In genomic region chr7:44798649-44799275, GRCh38 we compare ENCODE assay signal across 8 cellular contexts. TPM values are rescaled to one million over a fixed set of nuclear protein-coding genes. Genes with fewer than 3 reads are reported as not detected.
DNase-seq lines count a peak whose midpoint lies in the region; ATAC-seq and TF ChIP-seq lines count a peak whose summit lies in the region.

No MANE protein-coding gene starts in this region.

- TF ChIP-seq CTCF in neural crest cell (conservative IDR thresholded peaks at IDR 0.05): no peak

- H3K4me1 Mint-ChIP-seq in CD8-positive, alpha-beta memory T cell: peaks cover 35 to 55% (median 41%) of the 10 kb centered on the region in 3 donors
- H3K4me1 Mint-ChIP-seq in neural crest cell: peaks cover 42% of the 10 kb centered on the region

- peak overlapping the region; percentile 72 for H3K4me3 ChIP-seq in CD8-positive, alpha-beta memory T cell (ENCODE audit: low read length)
- H3K4me3 ChIP-seq in NT2/D1 (ENCODE audit: insufficient read length, low read depth) (peak overlapping the region; percentile 99), duodenal mucosa (ENCODE audit: low read depth in 1 of 2, low read length in 2 of 2) (peak overlapping the region; percentile 75 to 96)

- H3K4me3 Mint-ChIP-seq in CD8-positive, alpha-beta memory T cell: peak overlapping the region; percentile 90 to 99 (median 92)
- H3K4me3 Mint-ChIP-seq in neural crest cell: peak overlapping the region; percentile 99

- H3K27ac Mint-ChIP-seq in CD8-positive, alpha-beta memory T cell: peak overlapping the region; percentile 94 to 99 (median 98)
- no peak overlapping the region for H3K27ac Mint-ChIP-seq in neural crest cell (ENCODE audit: unreplicated experiment)

- H3K27ac ChIP-seq in CD8-positive, alpha-beta memory T cell (ENCODE audit: low read depth, low read length): peak overlapping the region; percentile 98
- no peak overlapping the region for H3K27ac ChIP-seq in duodenal mucosa (ENCODE audit: low read depth, low read length)

- CTCF ChIA-PET in CD8-positive, alpha-beta memory T cell (lab: Charles Lee): interaction anchor here (0.7 to 1.4 kb wide), 6 partner anchors 27 to 233 kb away, joined by 3 to 4 read pairs (median 4); no protein-coding TSS in a partner anchor

- peaks cover 0 to 5% of the 10 kb centered on the region in 2 donors for H3K27me3 Mint-ChIP-seq in CD8-positive, alpha-beta memory T cell
- peaks cover 9% of the 10 kb centered on the region for H3K27me3 Mint-ChIP-seq in neural crest cell (ENCODE audit: low read depth)

- H3K4me1 ChIP-seq in CD8-positive, alpha-beta memory T cell (ENCODE audit: insufficient read depth, low read length): peaks cover 19% of the 10 kb centered on the region
- H3K4me1 ChIP-seq in NT2/D1 (ENCODE audit: insufficient read depth, insufficient read length): no peaks in the 10 kb centered on the region
- peaks cover 7 to 11% of the 10 kb centered on the region in 2 donors for H3K4me1 ChIP-seq in duodenal mucosa (ENCODE audit: control insufficient read depth in 1 of 2, insufficient read depth in 2 of 2, low read length in 2 of 2)

- no peaks in the 10 kb centered on the region for H3K27me3 ChIP-seq in CD8-positive, alpha-beta memory T cell (ENCODE audit: insufficient read depth, low read length, poor library complexity, severe bottlenecking)
- H3K27me3 ChIP-seq in NT2/D1 (ENCODE audit: insufficient read depth, insufficient read length): no peaks in the 10 kb centered on the region
- no peaks in the 10 kb centered on the region for H3K27me3 ChIP-seq in duodenal mucosa (ENCODE audit: control insufficient read depth in 1 of 2, insufficient read depth in 2 of 2, low read length in 2 of 2)

- DNase-seq in CD8-positive, alpha-beta memory T cell: no peak
- DNase-seq in NT2/D1 (ENCODE audit: low read depth, low spot score) (no peak), neural crest cell (ENCODE audit: low read depth, low spot score) (no peak), NCI-H2227 (lab: John Stamatoyannopoulos, UW; ENCODE audit: unreplicated experiment) (no peak)

- H3K9me3 Mint-ChIP-seq in CD8-positive, alpha-beta memory T cell: no peaks in the 10 kb centered on the region
- no peaks in the 10 kb centered on the region for H3K9me3 Mint-ChIP-seq in neural crest cell

- H3K36me3 ChIP-seq in CD8-positive, alpha-beta memory T cell (ENCODE audit: insufficient read depth, low read length): peaks cover 41% of the 10 kb centered on the region
- peaks cover 65% of the 10 kb centered on the region for H3K36me3 ChIP-seq in NT2/D1 (ENCODE audit: insufficient read depth, insufficient read length, low read length)
- H3K36me3 ChIP-seq in duodenal mucosa (ENCODE audit: control insufficient read depth in 1 of 2, insufficient read depth in 2 of 2, low read length in 2 of 2): peaks cover 32 to 37% of the 10 kb centered on the region in 2 donors

- no peaks in the 10 kb centered on the region for H3K9me3 ChIP-seq in CD8-positive, alpha-beta memory T cell (ENCODE audit: low read length)
- H3K9me3 ChIP-seq in NT2/D1 (ENCODE audit: insufficient read depth, low read length) (no peaks in the 10 kb centered on the region), duodenal mucosa (ENCODE audit: control insufficient read depth in 1 of 2, low read length in 2 of 2) (no peaks in the 10 kb centered on the region)

- H3K36me3 Mint-ChIP-seq in CD8-positive, alpha-beta memory T cell: peaks cover 10 to 64% (median 23%) of the 10 kb centered on the region in 3 donors
- peaks cover 38% of the 10 kb centered on the region for H3K36me3 Mint-ChIP-seq in neural crest cell (ENCODE audit: low read depth)

- H3K9ac ChIP-seq in NT2/D1 (ENCODE audit: insufficient read length, low read depth) (peak overlapping the region; percentile 12), duodenal mucosa (ENCODE audit: low read depth in 1 of 2, low read length in 2 of 2) (peak overlapping the region; percentile 1 to 94)

- POLR2A ChIA-PET in CD8-positive, alpha-beta memory T cell (lab: Charles Lee): interaction anchor here (0.5 to 2.7 kb wide), 7 partner anchors 13 to 217 kb away, joined by 3 to 32 read pairs (median 5); partner anchors contain the start of genes H2AZ2 and TMED4

- ATAC-seq in GM19455 (IDR thresholded peaks at IDR 0.05; ENCODE audit: unreplicated experiment) (no peak), HG02840 (IDR thresholded peaks at IDR 0.05; ENCODE audit: low FRiP score, unreplicated experiment) (no peak), GM21723 (IDR thresholded peaks at IDR 0.05; ENCODE audit: unreplicated experiment) (no peak)

RNA-seq across cellular contexts. Expression of gene PPIA, which starts 2.3 kb away (rescaled TPM):
- total RNA-seq in CD8-positive, alpha-beta memory T cell: 1,000 to 10,000 TPM; 3,369 to 3,448 TPM
- polyA plus RNA-seq in CD8-positive, alpha-beta memory T cell: 3,693 TPM
- total RNA-seq in neural crest cell: 2,244 and 2,316 TPM in 2 replicates

RNA-seq across cellular contexts. Expression of gene H2AZ2, which starts 49.1 kb away (rescaled TPM):
- total RNA-seq in CD8-positive, alpha-beta memory T cell: 100 to 1,000 TPM; 243 to 244 TPM
- 273 TPM for polyA plus RNA-seq in CD8-positive, alpha-beta memory T cell
- total RNA-seq in neural crest cell: 351 and 353 TPM in 2 replicates

RNA-seq across cellular contexts. Expression of gene ZMIZ2, which starts 50.1 kb away (rescaled TPM):
- 100 to 1,000 TPM; 119 to 122 TPM for total RNA-seq in CD8-positive, alpha-beta memory T cell
- polyA plus RNA-seq in CD8-positive, alpha-beta memory T cell: 9.8 TPM
- total RNA-seq in neural crest cell: 93.9 and 99.5 TPM in 2 replicates
